ENCODE assay signal across 8 cellular contexts in the genomic region with DNA sequence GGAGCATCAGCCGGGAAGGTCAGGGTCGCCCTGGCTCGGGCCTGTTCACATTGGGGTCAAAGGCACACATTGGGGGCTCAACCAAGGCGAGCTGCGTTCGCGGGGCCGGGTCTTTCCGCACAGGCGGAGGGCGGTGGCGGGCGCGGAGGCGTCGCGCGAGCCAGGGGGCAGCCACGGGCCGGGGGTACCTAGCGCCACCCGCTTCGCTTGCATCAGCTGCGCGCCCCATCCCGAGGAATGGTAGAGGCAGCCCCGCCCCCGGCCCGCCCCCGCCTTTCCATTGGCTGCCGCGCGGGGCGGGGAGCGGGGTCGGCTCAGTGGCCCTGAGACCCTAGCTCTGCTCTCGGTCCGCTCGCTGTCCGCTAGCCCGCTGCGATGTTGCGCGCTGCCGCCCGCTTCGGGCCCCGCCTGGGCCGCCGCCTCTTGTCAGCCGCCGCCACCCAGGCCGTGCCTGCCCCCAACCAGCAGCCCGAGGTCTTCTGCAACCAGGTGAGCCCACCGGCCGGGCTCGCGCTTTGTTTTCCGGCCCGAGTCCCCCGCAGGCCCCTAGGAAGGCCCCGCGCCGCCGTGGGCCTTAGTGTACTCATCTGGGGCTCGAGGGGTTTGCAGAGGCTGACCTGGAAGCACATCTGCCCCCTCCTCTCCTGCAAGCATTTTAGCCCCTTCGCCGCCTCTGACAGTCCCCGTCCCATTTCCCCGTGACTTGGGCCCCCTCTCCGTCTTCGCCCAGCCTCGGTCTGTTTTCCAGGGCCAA. TPM values are rescaled to one million over a fixed set of nuclear protein-coding genes. Genes with fewer than 3 reads are reported as not detected.
DNase-seq lines count a peak whose midpoint lies in the region; ATAC-seq, FAIRE-seq and TF ChIP-seq lines count a peak whose summit lies in the region.

A gene (plus strand): TSS at position 326 of the 754 bp plus-strand sequence. CDS start 50 bp downstream, at position 376.

- H3K4me3 ChIP-seq in astrocyte (ENCODE audit: insufficient read depth, low read depth, low read length) (peak within 1 kb of the TSS; percentile 64), right cardiac atrium (ENCODE audit: low read length) (peak within 1 kb of the TSS; percentile 77)

- peak within 1 kb of the TSS; percentile 86 for H3K27ac Mint-ChIP-seq in astrocyte (ENCODE audit: unreplicated experiment)
- peak within 1 kb of the TSS; percentile 93 for H3K27ac Mint-ChIP-seq in progenitor cell of endocrine pancreas

- DNase-seq in ELF-1 (ENCODE audit: low read depth, low spot score), result peak; percentile 88
- peak; percentile 78 for DNase-seq in RKO (ENCODE audit: low spot score)
- peak; percentile 25 for DNase-seq in astrocyte (ENCODE audit: low read depth)
- peak; percentile 84 to 95 (median 94) for DNase-seq in right cardiac atrium
- DNase-seq in progenitor cell of endocrine pancreas (ENCODE audit: low spot score, unreplicated experiment), result peak; percentile 72
- no peak for DNase-seq in NCI-H128 (lab: John Stamatoyannopoulos, UW; ENCODE audit: unreplicated experiment)

- no peak for FAIRE-seq in astrocyte (lab: Jason Lieb, UNC)

- H3K36me3 ChIP-seq in astrocyte (ENCODE audit: insufficient read depth, low read length), result no peaks in the 10 kb centered on the region

- peak within 1 kb of the TSS; percentile 98 for H3K4me3 Mint-ChIP-seq in astrocyte (ENCODE audit: unreplicated experiment)
- H3K4me3 Mint-ChIP-seq in progenitor cell of endocrine pancreas (ENCODE audit: low read depth), result peak within 1 kb of the TSS; percentile 89

- peak within 1 kb of the TSS; percentile 91 for H3K4me2 ChIP-seq in astrocyte (ENCODE audit: low read length)

- intact Hi-C loops in right cardiac atrium (cut with DNase I), result no loop called here

- no peaks in the 10 kb centered on the region for H3K9me3 Mint-ChIP-seq in astrocyte (ENCODE audit: unreplicated experiment)
- H3K9me3 Mint-ChIP-seq in progenitor cell of endocrine pancreas (ENCODE audit: low read depth), result no peaks in the 10 kb centered on the region

- H3K4me1 ChIP-seq in astrocyte (ENCODE audit: insufficient read depth, low read length) (peaks cover 16% of the 10 kb centered on the region), right cardiac atrium (ENCODE audit: control insufficient read depth, insufficient read depth, low read length) (peaks cover 2% of the 10 kb centered on the region)

- H3K27me3 Mint-ChIP-seq in astrocyte (ENCODE audit: low read depth, unreplicated experiment) (peaks cover 17% of the 10 kb centered on the region), progenitor cell of endocrine pancreas (peaks cover 11% of the 10 kb centered on the region)

- peaks cover 14% of the 10 kb centered on the region for H4K20me1 ChIP-seq in astrocyte (ENCODE audit: insufficient read depth, low read length)

- H3K9me3 ChIP-seq in astrocyte (ENCODE audit: insufficient read depth, low read depth, low read length) (no peaks in the 10 kb centered on the region), right cardiac atrium (ENCODE audit: control insufficient read depth, low read length) (no peaks in the 10 kb centered on the region)

- peaks cover 9% of the 10 kb centered on the region for H3K4me1 Mint-ChIP-seq in astrocyte (ENCODE audit: low read depth, unreplicated experiment)
- H3K4me1 Mint-ChIP-seq in progenitor cell of endocrine pancreas (ENCODE audit: low read depth), result peaks cover 13% of the 10 kb centered on the region

- H3K79me2 ChIP-seq in astrocyte (ENCODE audit: insufficient read depth, low read length), result no peaks in the 10 kb centered on the region

- peak within 1 kb of the TSS; percentile 79 for H3K9ac ChIP-seq in astrocyte (ENCODE audit: low read length)

- H3K36me3 Mint-ChIP-seq in astrocyte (ENCODE audit: low read depth, unreplicated experiment) (peaks cover 3% of the 10 kb centered on the region), progenitor cell of endocrine pancreas (ENCODE audit: insufficient read depth) (no peaks in the 10 kb centered on the region)

- ATAC-seq in HG02759 (IDR thresholded peaks at IDR 0.05; ENCODE audit: unreplicated experiment), result peak; percentile 67
- ATAC-seq in right cardiac atrium, result peak; percentile 98 to 99
- ATAC-seq in GM18858 (IDR thresholded peaks at IDR 0.05; ENCODE audit: unreplicated experiment), result no peak

- H3K27me3 ChIP-seq in astrocyte (ENCODE audit: insufficient read depth, low read length) (peaks cover 7% of the 10 kb centered on the region), right cardiac atrium (ENCODE audit: control insufficient read depth, insufficient read depth) (no peaks in the 10 kb centered on the region)

- WGBS in right cardiac atrium, result under 1% methylated on average over 73 of the region's 73 CpGs

- TF ChIP-seq CTCF in astrocyte (IDR thresholded peaks at IDR 0.05; ENCODE audit: insufficient read depth, low read depth, low read length) (no peak), progenitor cell of endocrine pancreas (IDR thresholded peaks at IDR 0.05; ENCODE audit: unreplicated experiment) (peak; percentile 16)

- H3K27ac ChIP-seq in astrocyte (ENCODE audit: low read depth, low read length) (no peak within 1 kb of the TSS), right cardiac atrium (ENCODE audit: low read length) (peak within 1 kb of the TSS; percentile 64)

- H2AFZ ChIP-seq in astrocyte (ENCODE audit: low read depth, low read length), result peak within 1 kb of the TSS; percentile 97

RNA-seq across cellular contexts. Expression of the gene that starts here (rescaled TPM):
- total RNA-seq in astrocyte, result 79.2 and 82.0 TPM in 2 replicates
- 100 to 1,000 TPM; 307 to 423 (median 349) TPM for total RNA-seq in right cardiac atrium
- 284 TPM for polyA plus RNA-seq in right cardiac atrium
- 47.3 and 47.6 TPM in 2 replicates for total RNA-seq in progenitor cell of endocrine pancreas
